In the genomic region with DNA sequence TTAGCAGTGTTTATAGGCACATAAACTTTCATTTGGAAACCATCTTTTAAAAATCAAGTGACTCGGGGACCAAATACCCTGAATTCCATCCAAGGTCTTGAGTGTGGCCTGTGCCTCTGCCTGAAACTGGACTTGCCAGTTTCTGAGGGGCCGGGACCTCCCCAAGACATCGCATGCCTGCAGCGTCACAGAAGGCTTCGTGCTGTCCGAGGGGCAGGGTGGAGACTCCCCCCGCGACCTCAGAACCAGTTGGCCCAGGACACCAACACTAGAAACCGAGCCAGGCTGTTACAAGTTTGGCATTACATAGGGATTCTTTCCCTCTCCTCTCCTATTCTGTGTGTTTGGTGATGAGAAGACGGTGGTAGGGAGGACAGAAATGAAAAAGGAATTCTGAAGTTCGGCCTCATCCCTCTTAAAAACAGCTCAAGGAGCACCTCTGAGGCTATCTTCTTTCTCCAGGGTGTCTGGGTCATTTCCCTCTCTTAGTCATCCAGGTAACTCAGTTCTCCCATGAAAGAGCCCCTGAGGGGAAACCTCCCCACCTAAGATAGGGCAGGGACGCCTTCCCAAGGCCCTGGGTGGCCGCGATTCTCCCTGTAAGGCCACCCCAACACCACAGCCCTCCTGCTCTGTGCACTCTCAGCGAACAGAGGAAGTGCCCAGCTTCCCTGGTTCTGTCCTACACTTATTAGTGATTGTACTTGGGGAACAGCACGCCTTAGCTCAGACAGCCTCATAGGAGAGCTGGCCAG, we compare ENCODE assay signal across 13 cellular contexts.
DNase-seq lines count a peak whose midpoint lies in the region; ATAC-seq and TF ChIP-seq lines count a peak whose summit lies in the region.
"Had no signal": no experiment of that assay in that cellular context is flagged by ENCODE, and none has a peak within 500 bp of the region (broad histone marks: within the 10 kb centered on the region; RNA-seq: fewer than 3 reads in every experiment).

No MANE protein-coding gene starts in this region.

- TF ChIP-seq CTCF in MCF 10A (IDR thresholded peaks at IDR 0.05; ENCODE audit: unreplicated experiment), result no peak
- TF ChIP-seq CTCF in mammary epithelial cell (conservative IDR thresholded peaks at IDR 0.05 in 1 of 2, IDR thresholded peaks at IDR 0.05 in 1 of 2; ENCODE audit: extremely low read depth in 1 of 2, insufficient read depth in 1 of 2, low read depth in 1 of 2, low read length in 2 of 2), result no peak
- TF ChIP-seq CTCF in left lung (IDR thresholded peaks at IDR 0.05), result no peak
- TF ChIP-seq CTCF in ovary (IDR thresholded peaks at IDR 0.05), result no peak

- no peak overlapping the region for H3K4me3 ChIP-seq in mammary epithelial cell (replicated peaks in 1 of 3; ENCODE audit: insufficient read depth in 1 of 3, low read depth in 2 of 3, low read length in 3 of 3)
- no peak overlapping the region for H3K4me3 ChIP-seq in left lung
- no peak overlapping the region for H3K4me3 ChIP-seq in ovary
- H3K4me3 ChIP-seq: gastrocnemius medialis, skin epidermis had no signal

- H3K27me3 ChIP-seq in mammary epithelial cell (ENCODE audit: insufficient read depth, low read length), result no peaks in the 10 kb centered on the region
- H3K27me3 ChIP-seq in left lung, result no peaks in the 10 kb centered on the region
- no peaks in the 10 kb centered on the region for H3K27me3 ChIP-seq in ovary

- H3K9ac ChIP-seq in mammary epithelial cell (ENCODE audit: insufficient read depth, low read length), result no peak overlapping the region

- in situ Hi-C loops in mammary epithelial cell (cut with MboI; ENCODE audit: low sequenced_read_pairs in 2 of 2), result no loop called here

- no peak for DNase-seq in MCF 10A (ENCODE audit: unreplicated experiment)
- DNase-seq in mammary epithelial cell, result no peak
- no peak for DNase-seq in activated naive CD4-positive, alpha-beta T cell treated with anti-CD3 and anti-CD28 coated beads, Interleukin-2, amount 50 U/mL, for 72 hours (ENCODE audit: low spot score in 2 of 2)
- DNase-seq in left lung, result peak in 1 of 2 donors; percentile 28
- no peak for DNase-seq in ovary
- no peak for DNase-seq in NCI-H2171 treated with DMSO at 0.1 percent for 48 hours (lab: John Stamatoyannopoulos, UW)
- no peak for DNase-seq in NCI-H187 (lab: John Stamatoyannopoulos, UW)
- DNase-seq: DMS53, gastrocnemius medialis, mesendoderm, SHP77 treated with DMSO at 0.1 percent for 48 hours had no signal

- H4K20me1 ChIP-seq in mammary epithelial cell (ENCODE audit: insufficient read depth, low read length), result no peaks in the 10 kb centered on the region

- POLR2A ChIA-PET in MCF 10A (lab: Yijun Ruan, JAX), result no interaction called here

- intact Hi-C loops in MCF 10A (cut with micrococcal nuclease), result no loop called here
- intact Hi-C loops in mammary epithelial cell (cut with micrococcal nuclease), result no loop called here
- intact Hi-C loops in left lung (cut with DNase I), result no loop called here
- intact Hi-C loops in ovary (cut with DNase I), result no loop called here

- 68% methylated on average over 15 of the region's 16 CpGs for WGBS in mammary epithelial cell (ENCODE audit: low coverage, missing lambda C conversion rate)
- 75 to 82% (median 79%) methylated on average over 16 of the region's 16 CpGs for WGBS in ovary, 3 donors

- CTCF ChIA-PET in MCF 10A (lab: Yijun Ruan, JAX) (no interaction called here), mammary epithelial cell (lab: Charles Lee; ENCODE audit: low non-redundant PET) (no interaction called here)

- no peak overlapping the region for H2AFZ ChIP-seq in mammary epithelial cell (ENCODE audit: low read depth, low read length)

- no peaks in the 10 kb centered on the region for H3K36me3 Mint-ChIP-seq in MCF 10A (ENCODE audit: insufficient read depth, unreplicated experiment)
- H3K36me3 Mint-ChIP-seq in activated naive CD4-positive, alpha-beta T cell treated with anti-CD3 and anti-CD28 coated beads, Interleukin-2, amount 50 U/mL, for 72 hours, result peaks cover 29 to 66% of the 10 kb centered on the region in 2 donors

- H3K36me3 ChIP-seq in mammary epithelial cell (ENCODE audit: insufficient read depth, low read length) (peaks cover 4% of the 10 kb centered on the region), left lung (no peaks in the 10 kb centered on the region), ovary (no peaks in the 10 kb centered on the region)
- H3K36me3 ChIP-seq: gastrocnemius medialis had no signal

- no peak overlapping the region for H3K4me3 Mint-ChIP-seq in MCF 10A (ENCODE audit: unreplicated experiment)

- H3K4me1 Mint-ChIP-seq in MCF 10A (ENCODE audit: insufficient read depth, unreplicated experiment), result peaks cover 6% of the 10 kb centered on the region

- no peak overlapping the region for H3K4me2 ChIP-seq in mammary epithelial cell (ENCODE audit: insufficient read depth, low read depth, low read length)

- TF ChIP-seq EP300 in ovary (IDR thresholded peaks at IDR 0.05), result no peak

- dilution Hi-C loops in mammary epithelial cell (cut with HindIII; ENCODE audit: low sequenced_read_pairs), result no loop called here

- H3K27me3 Mint-ChIP-seq in MCF 10A (ENCODE audit: insufficient read depth, unreplicated experiment), result no peaks in the 10 kb centered on the region

- H3K27ac ChIP-seq in mammary epithelial cell (ENCODE audit: insufficient read depth, low read depth, low read length) (no peak overlapping the region), left lung (peak overlapping the region in 1 of 2 donors; percentile 18), ovary (no peak overlapping the region)
- H3K27ac ChIP-seq: gastrocnemius medialis had no signal

- H3K9me3 Mint-ChIP-seq in MCF 10A (ENCODE audit: unreplicated experiment), result no peaks in the 10 kb centered on the region
- H3K9me3 Mint-ChIP-seq in activated naive CD4-positive, alpha-beta T cell treated with anti-CD3 and anti-CD28 coated beads, Interleukin-2, amount 50 U/mL, for 72 hours, result no peaks in the 10 kb centered on the region

- BruUV-seq in MCF 10A (replicated peaks; lab: Mats Ljungman, UMichigan) (no TSS peak), mammary epithelial cell (replicated peaks; lab: Mats Ljungman, UMichigan) (no TSS peak)

- TF ChIP-seq POLR2A in ovary (IDR thresholded peaks at IDR 0.05), result no peak

- H3K9me3 ChIP-seq in mammary epithelial cell (replicated peaks; ENCODE audit: insufficient read depth, low read length) (no peaks in the 10 kb centered on the region), left lung (no peaks in the 10 kb centered on the region), ovary (no peaks in the 10 kb centered on the region)
- H3K9me3 ChIP-seq: gastrocnemius medialis had no signal

- no peak for ATAC-seq in activated naive CD4-positive, alpha-beta T cell treated with anti-CD3 and anti-CD28 coated beads, Interleukin-2, amount 50 U/mL, for 72 hours
- ATAC-seq in left lung, result peak; percentile 23
- no peak for ATAC-seq in GM21515 (IDR thresholded peaks at IDR 0.05; ENCODE audit: unreplicated experiment)
- ATAC-seq: gastrocnemius medialis had no signal

- peaks cover 3% of the 10 kb centered on the region for H3K79me2 ChIP-seq in mammary epithelial cell (ENCODE audit: insufficient read depth, low read length)

- no peaks in the 10 kb centered on the region for H3K4me1 ChIP-seq in mammary epithelial cell (ENCODE audit: insufficient read depth, low read length)
- peaks cover 0 to 10% of the 10 kb centered on the region in 2 donors for H3K4me1 ChIP-seq in left lung
- no peaks in the 10 kb centered on the region for H3K4me1 ChIP-seq in ovary (ENCODE audit: insufficient read depth)
- H3K4me1 ChIP-seq: gastrocnemius medialis had no signal

- peak overlapping the region; percentile 9 for H3K27ac Mint-ChIP-seq in MCF 10A (ENCODE audit: low read depth, unreplicated experiment)
- peak overlapping the region; percentile 88 to 97 for H3K27ac Mint-ChIP-seq in activated naive CD4-positive, alpha-beta T cell treated with anti-CD3 and anti-CD28 coated beads, Interleukin-2, amount 50 U/mL, for 72 hours
